8 cellular contexts compared by ENCODE assay signal in genomic region chr3:136142592-136142991, GRCh38. TPM values are rescaled to one million over a fixed set of nuclear protein-coding genes. Genes with fewer than 3 reads are reported as not detected.
DNase-seq lines count a peak whose midpoint lies in the region; ATAC-seq and TF ChIP-seq lines count a peak whose summit lies in the region.

No MANE protein-coding gene starts in this region.

- ATAC-seq in left lung (peak; percentile 92), GM21447 (IDR thresholded peaks at IDR 0.05; ENCODE audit: unreplicated experiment) (no peak), GM21717 (IDR thresholded peaks at IDR 0.05; ENCODE audit: unreplicated experiment) (no peak)

- no peak overlapping the region for H3K14ac ChIP-seq in neuronal stem cell (ENCODE audit: low read length)

- intact Hi-C loops in left lung (cut with DNase I) = no loop called here

- H3K27me3 ChIP-seq in HUES48 (ENCODE audit: control insufficient read depth, insufficient read depth, low read length) = peaks cover 8% of the 10 kb centered on the region; the same call in 1 of the 2 replicates
- no peaks in the 10 kb centered on the region for H3K27me3 ChIP-seq in left lung
- no peaks in the 10 kb centered on the region for H3K27me3 ChIP-seq in neuronal stem cell (ENCODE audit: control insufficient read depth in 3 of 3, insufficient read depth in 3 of 3, low read depth in 1 of 3, low read length in 3 of 3)

- H2BK120ac ChIP-seq in neuronal stem cell (ENCODE audit: low read depth, low read length) = no peak overlapping the region

- H3K36me3 ChIP-seq in HUES48 (ENCODE audit: control insufficient read depth, insufficient read depth, low read length) (peaks cover 11% of the 10 kb centered on the region), left lung (no peaks in the 10 kb centered on the region), neuronal stem cell (replicated peaks in 1 of 2; ENCODE audit: control insufficient read depth in 2 of 2, insufficient read depth in 2 of 2, low read length in 2 of 2) (peaks cover 0 to 38% of the 10 kb centered on the region in 2 donors)

- H2BK15ac ChIP-seq in neuronal stem cell (ENCODE audit: low read length) = no peak overlapping the region

- H2BK5ac ChIP-seq in neuronal stem cell (ENCODE audit: low read length) = no peak overlapping the region

- no peak overlapping the region for H3K4me2 ChIP-seq in neuronal stem cell (ENCODE audit: insufficient read depth, low read length, poor library complexity, severe bottlenecking)

- H3K4me3 ChIP-seq in HUES48 (ENCODE audit: low read depth, low read length) (no peak overlapping the region), astrocyte of the spinal cord (ENCODE audit: low read depth, low read length) (no peak overlapping the region), left lung (no peak overlapping the region), neuronal stem cell (ENCODE audit: low read length in 2 of 2) (no peak overlapping the region)

- H3K79me1 ChIP-seq in neuronal stem cell (ENCODE audit: low read depth, low read length) = no peaks in the 10 kb centered on the region

- no peak overlapping the region for H2AK5ac ChIP-seq in neuronal stem cell (ENCODE audit: low read depth, low read length)

- no peak overlapping the region for H3K23ac ChIP-seq in neuronal stem cell (ENCODE audit: low read depth, low read length, poor library complexity)

- DNase-seq in Ammon's horn (ENCODE audit: low spot score) (peak; percentile 9), astrocyte of the spinal cord (ENCODE audit: low read depth, low spot score) (peak; percentile 85), left lung (no peak), SK-N-DZ (ENCODE audit: low spot score) (no peak), neuronal stem cell (ENCODE audit: low spot score) (no peak)

- no peak overlapping the region for H2BK12ac ChIP-seq in neuronal stem cell (ENCODE audit: low read length)

- H4K91ac ChIP-seq in neuronal stem cell (ENCODE audit: low read depth, low read length, poor library complexity) = no peak overlapping the region

- H4K8ac ChIP-seq in neuronal stem cell (ENCODE audit: low read depth, low read length) = no peak overlapping the region

- TF ChIP-seq CTCF in astrocyte of the spinal cord (IDR thresholded peaks at IDR 0.05; ENCODE audit: low read depth, low read length) (no peak), left lung (IDR thresholded peaks at IDR 0.05) (no peak)

- H3K9me3 ChIP-seq in HUES48 (ENCODE audit: control insufficient read depth, insufficient read depth, low read length) (no peaks in the 10 kb centered on the region), left lung (no peaks in the 10 kb centered on the region), neuronal stem cell (replicated peaks in 1 of 2; ENCODE audit: control insufficient read depth in 2 of 2, insufficient read depth in 1 of 2, low read depth in 1 of 2, low read length in 2 of 2) (no peaks in the 10 kb centered on the region)

- H3K4me1 ChIP-seq in HUES48 (ENCODE audit: control insufficient read depth, insufficient read depth, low read length) = no peaks in the 10 kb centered on the region
- H3K4me1 ChIP-seq in left lung = peaks cover 0 to 25% of the 10 kb centered on the region in 2 donors
- H3K4me1 ChIP-seq in neuronal stem cell (ENCODE audit: control insufficient read depth in 2 of 2, insufficient read depth in 1 of 2, low read depth in 1 of 2, low read length in 2 of 2) = peaks cover 2 to 9% of the 10 kb centered on the region in 2 donors

- H3K18ac ChIP-seq in neuronal stem cell (ENCODE audit: low read length) = no peak overlapping the region

- whole genome bisulfite sequencing in neuronal stem cell (ENCODE audit: extremely low coverage in 2 of 2, insufficient read length in 2 of 2, insufficient replicate concordance in 1 of 2), 2 donors = no CpG with 5 or more reads among the region's 3 CpGs

- H2AFZ ChIP-seq in neuronal stem cell (ENCODE audit: low read length) = no peak overlapping the region

- no peak overlapping the region for H3K4ac ChIP-seq in neuronal stem cell (ENCODE audit: low read length)

- peak overlapping the region; percentile 67 for H3K27ac ChIP-seq in HUES48 (ENCODE audit: low read depth, low read length)
- H3K27ac ChIP-seq in left lung = peak overlapping the region in 1 of 2 donors; percentile 45
- H3K27ac ChIP-seq in neuronal stem cell (replicated peaks; ENCODE audit: low read length) = no peak overlapping the region

- H3K9ac ChIP-seq in HUES48 (ENCODE audit: low read depth, low read length) (no peak overlapping the region), neuronal stem cell (ENCODE audit: low read depth, low read length, poor library complexity) (no peak overlapping the region)

- in situ Hi-C loops in astrocyte of the spinal cord (cut with HindIII; ENCODE audit: low sequenced_read_pairs) = no loop called here

RNA-seq across cellular contexts. Expression of gene MSL2, which starts 53.5 kb away (rescaled TPM):
- total RNA-seq in left lung = 10 to 100 TPM; 25.8 to 32.6 TPM
- 6.7 and 8.1 TPM in 2 replicates for polyA plus RNA-seq in SK-N-DZ (2014; cell fraction: cytosol; rRNA removed)
- polyA plus RNA-seq in SK-N-DZ (2014; cell fraction: nucleus; rRNA removed) = 11.7 and 18.0 TPM in 2 replicates
- polyA plus RNA-seq in neuronal stem cell (2013, experiment 1 of 2) = 24.4 TPM
- 29.0 TPM for polyA plus RNA-seq in neuronal stem cell (2013, experiment 2 of 2)

Comparison
In these comparisons a context has a peak if more than half of its experiments do, and no peak if none do; other contexts are left out.
1. DNase-seq: peak in Ammon's horn (single experiment) and astrocyte of the spinal cord (single experiment); none in left lung (0 of 2), SK-N-DZ (single experiment) and neuronal stem cell (single experiment).